Comparison of ENCODE assay signal across 20 cellular contexts in the genomic region with DNA sequence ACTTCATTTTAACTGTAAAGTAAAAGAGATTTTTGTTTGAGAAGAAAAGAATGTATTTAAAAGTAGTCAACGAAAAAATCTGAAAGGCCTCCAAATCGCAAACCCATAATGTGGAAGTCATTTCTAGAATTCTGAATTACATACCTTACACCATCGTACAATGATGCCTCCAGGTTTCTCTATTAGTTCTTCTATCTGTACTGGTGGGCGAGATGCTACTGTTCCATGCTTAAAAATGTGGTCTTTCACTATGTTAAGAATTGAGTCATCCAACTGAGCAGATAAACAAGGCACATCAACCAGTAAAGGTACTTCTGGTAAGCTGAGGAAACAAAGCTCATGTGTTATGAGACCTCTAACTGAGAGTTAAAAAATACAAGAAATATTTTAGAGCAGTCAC. TPM values are rescaled to one million over a fixed set of nuclear protein-coding genes. Genes with fewer than 3 reads are reported as not detected.
DNase-seq lines count a peak whose midpoint lies in the region; ATAC-seq, FAIRE-seq and TF ChIP-seq lines count a peak whose summit lies in the region.
"Had no signal": no experiment of that assay in that cellular context is flagged by ENCODE, and none has a peak within 500 bp of the region (broad histone marks: within the 10 kb centered on the region; RNA-seq: fewer than 3 reads in every experiment).

No MANE protein-coding gene starts in this region.

- TF ChIP-seq POLR2A in GM12878 (IDR thresholded peaks at IDR 0.05; ENCODE audit: low read depth, low read length) = no peak

- H3K27me3 Mint-ChIP-seq in CD8-positive, alpha-beta T cell (ENCODE audit: low read depth) = no peaks in the 10 kb centered on the region
- H3K27me3 Mint-ChIP-seq in T-helper 1 cell treated with Interleukin-12 subunit alpha and Interleukin-12 subunit beta and Interleukin-4 antibody, amounts not matched to agents 30 μg/mL and 1 μg/mL, for 36 hours (ENCODE audit: low read depth) = no peaks in the 10 kb centered on the region

- RAD21 ChIA-PET in GM12878 (lab: Charles Lee; ENCODE audit: unreplicated experiment) = no interaction called here

- H3K4me1 ChIP-seq in CD8-positive, alpha-beta T cell (ENCODE audit: insufficient read depth, low read length) = no peaks in the 10 kb centered on the region
- no peaks in the 10 kb centered on the region for H3K4me1 ChIP-seq in GM12878 (ENCODE audit: control insufficient read depth, insufficient read depth, low read length)
- H3K4me1 ChIP-seq: left ventricle myocardium inferior, right atrium auricular region, transverse colon had no signal

- H3K36me3 Mint-ChIP-seq in CD8-positive, alpha-beta T cell = peaks cover 75% of the 10 kb centered on the region
- H3K36me3 Mint-ChIP-seq in T-helper 1 cell treated with Interleukin-12 subunit alpha and Interleukin-12 subunit beta and Interleukin-4 antibody, amounts not matched to agents 30 μg/mL and 1 μg/mL, for 36 hours (ENCODE audit: low read depth) = peaks cover 34% of the 10 kb centered on the region

- no peak overlapping the region for H3K4me3 ChIP-seq in CD8-positive, alpha-beta T cell (ENCODE audit: low read depth, low read length)
- H3K4me3 ChIP-seq in GM12878 = no peak overlapping the region
- H3K4me3 ChIP-seq: left ventricle myocardium inferior, right atrium auricular region, transverse colon had no signal

- no peak for ATAC-seq in CD8-positive, alpha-beta T cell
- peak; percentile 59 for ATAC-seq in GM12878
- ATAC-seq in GM21515 (IDR thresholded peaks at IDR 0.05; ENCODE audit: unreplicated experiment) = no peak
- no peak for ATAC-seq in left ventricle myocardium superior
- no peak for ATAC-seq in GM18907 (IDR thresholded peaks at IDR 0.05; ENCODE audit: unreplicated experiment)

- DNase-seq in CD8-positive, alpha-beta T cell = no peak
- DNase-seq in GM12878 (ENCODE audit: low read depth, low spot score) (no peak), iPS-NIHi11 (ENCODE audit: low spot score) (no peak), left ventricle myocardium superior (no peak)
- DNase-seq: activated effector memory CD4-positive, alpha-beta T cell treated with anti-CD3 and anti-CD28 coated beads, Interleukin-2, amount 50 U/mL, for 16 hours; COR-L47; head of caudate nucleus; left ventricle myocardium inferior; NCI-H1105; NCI-H2107; NCI-H524 treated with DMSO at 0.1 percent for 48 hours; stimulated activated CD4-positive, alpha-beta T cell treated with anti-CD3 and anti-CD28 coated beads, Interleukin-12 subunit alpha, Interleukin-12 subunit beta, amount 100 ng/mL, for 4 hours; transverse colon had no signal

- no peaks in the 10 kb centered on the region for H3K9me3 Mint-ChIP-seq in CD8-positive, alpha-beta T cell
- no peaks in the 10 kb centered on the region for H3K9me3 Mint-ChIP-seq in T-helper 1 cell treated with Interleukin-12 subunit alpha and Interleukin-12 subunit beta and Interleukin-4 antibody, amounts not matched to agents 30 μg/mL and 1 μg/mL, for 36 hours

- no peaks in the 10 kb centered on the region for H3K79me2 ChIP-seq in GM12878 (ENCODE audit: control insufficient read depth, insufficient read depth, low read length)

- peak overlapping the region; percentile 8 for H3K27ac Mint-ChIP-seq in CD8-positive, alpha-beta T cell
- H3K27ac Mint-ChIP-seq in T-helper 1 cell treated with Interleukin-12 subunit alpha and Interleukin-12 subunit beta and Interleukin-4 antibody, amounts not matched to agents 30 μg/mL and 1 μg/mL, for 36 hours = peak overlapping the region; percentile 69

- H3K4me2 ChIP-seq in GM12878 (ENCODE audit: control insufficient read depth, insufficient read depth) = no peak overlapping the region

- no peak for TF ChIP-seq RAD21 in GM12878 (IDR thresholded peaks at IDR 0.05; ENCODE audit: insufficient read depth, low read depth, low read length)

- H3K9me3 ChIP-seq in CD8-positive, alpha-beta T cell (ENCODE audit: low read length) = no peaks in the 10 kb centered on the region
- no peaks in the 10 kb centered on the region for H3K9me3 ChIP-seq in GM12878 (replicated peaks; ENCODE audit: control insufficient read depth, insufficient read depth, low read length)
- H3K9me3 ChIP-seq: left ventricle myocardium inferior, right atrium auricular region, transverse colon had no signal

- H2AFZ ChIP-seq in GM12878 (ENCODE audit: control insufficient read depth, low read depth, low read length) = no peak overlapping the region

- WGBS in GM12878 (ENCODE audit: insufficient coverage, insufficient replicate concordance, low lambda C conversion rate, missing lambda C conversion rate) = 1% methylated on average over 4 of the region's 4 CpGs

- intact Hi-C loops in CD8-positive, alpha-beta T cell (cut with DNase I, micrococcal nuclease) = no loop called here
- intact Hi-C loops in GM12878 (cut with micrococcal nuclease; ENCODE audit: unreplicated experiment) (no loop called here), left ventricle myocardium superior (cut with micrococcal nuclease) (no loop called here)

- H4K20me1 ChIP-seq in GM12878 (ENCODE audit: control insufficient read depth, insufficient read depth) = no peaks in the 10 kb centered on the region

- POLR2A ChIA-PET in CD8-positive, alpha-beta T cell (lab: Charles Lee) = interaction anchor here (1.0 kb wide), 1 partner anchor 14 kb away, joined by 3 read pairs; no protein-coding TSS in a partner anchor
- POLR2A ChIA-PET in GM12878 (lab: Charles Lee) = interaction anchor here (0.6 kb wide), 1 partner anchor 65 kb away, joined by 4 read pairs; no protein-coding TSS in a partner anchor

- TF ChIP-seq EP300 in GM12878 (IDR thresholded peaks at IDR 0.05; ENCODE audit: borderline replicate concordance in 1 of 2, control insufficient read depth in 1 of 2, low read depth in 2 of 2, low read length in 2 of 2) = no peak

- no peak overlapping the region for H3K9ac ChIP-seq in GM12878 (ENCODE audit: control insufficient read depth, insufficient read depth, low read length)

- H3K27ac ChIP-seq in 22Rv1 (peak overlapping the region; percentile 16; the same call in 1 of the 2 replicates), GM12878 (ENCODE audit: control insufficient read depth, insufficient read depth) (no peak overlapping the region)
- no peak overlapping the region for H3K27ac ChIP-seq in CD8-positive, alpha-beta T cell (ENCODE audit: low read depth, low read length)
- H3K27ac ChIP-seq: left ventricle myocardium inferior, right atrium auricular region, transverse colon had no signal

- CTCF ChIA-PET in CD8-positive, alpha-beta T cell (lab: Charles Lee) = interaction anchor here (1.2 to 2.9 kb wide), 2 partner anchors 9 to 29 kb away, joined by 3 to 10 read pairs; a partner anchor contains a TSS
- CTCF ChIA-PET in GM12878 (lab: Yijun Ruan, JAX) = interaction anchor here (0.9 to 1.4 kb wide), 3 partner anchors 9 to 31 kb away, joined by 3 read pairs; no protein-coding TSS in a partner anchor

- H3K27me3 ChIP-seq in CD8-positive, alpha-beta T cell (ENCODE audit: insufficient read depth, low read length) = no peaks in the 10 kb centered on the region
- no peaks in the 10 kb centered on the region for H3K27me3 ChIP-seq in GM12878 (replicated peaks in 1 of 2; ENCODE audit: control insufficient read depth in 2 of 2, insufficient read depth in 2 of 2, low read length in 1 of 2)
- H3K27me3 ChIP-seq: right atrium auricular region, transverse colon had no signal

- peaks cover 41% of the 10 kb centered on the region for H3K36me3 ChIP-seq in CD8-positive, alpha-beta T cell (ENCODE audit: insufficient read depth, low read length)
- H3K36me3 ChIP-seq in GM12878 (ENCODE audit: control insufficient read depth in 2 of 2, insufficient read depth in 2 of 2, low read length in 1 of 2) = peaks cover 5 to 24% of the 10 kb centered on the region in 2 experiments

- peaks cover 18% of the 10 kb centered on the region for H3K4me1 Mint-ChIP-seq in CD8-positive, alpha-beta T cell (ENCODE audit: low read depth)
- peaks cover 7% of the 10 kb centered on the region for H3K4me1 Mint-ChIP-seq in T-helper 1 cell treated with Interleukin-12 subunit alpha and Interleukin-12 subunit beta and Interleukin-4 antibody, amounts not matched to agents 30 μg/mL and 1 μg/mL, for 36 hours (ENCODE audit: low read depth)

- peak; percentile 88 for FAIRE-seq in GM12878 (lab: Jason Lieb, UNC)
- FAIRE-seq: colon, H1 had no signal

- BruUV-seq in GM12878 (replicated peaks; lab: Mats Ljungman, UMichigan) = no TSS peak

- no peak overlapping the region for H3K4me3 Mint-ChIP-seq in CD8-positive, alpha-beta T cell
- no peak overlapping the region for H3K4me3 Mint-ChIP-seq in T-helper 1 cell treated with Interleukin-12 subunit alpha and Interleukin-12 subunit beta and Interleukin-4 antibody, amounts not matched to agents 30 μg/mL and 1 μg/mL, for 36 hours

- in situ Hi-C loops in GM12878 (cut with MboI) = no loop called here

- no peak for TF ChIP-seq CTCF in 22Rv1 (IDR thresholded peaks at IDR 0.05)
- TF ChIP-seq CTCF in CD8-positive, alpha-beta T cell (IDR thresholded peaks at IDR 0.05) = no peak
- no peak for TF ChIP-seq CTCF in GM12878 (IDR thresholded peaks at IDR 0.05 in 2 of 3, conservative IDR thresholded peaks at IDR 0.05 in 1 of 3; ENCODE audit: control insufficient read depth in 2 of 3, extremely low read depth in 1 of 3, insufficient read depth in 1 of 3, low read depth in 3 of 3, low read length in 3 of 3)

- SMC1A ChIA-PET in GM12878 (lab: Charles Lee; ENCODE audit: uncharacterized antibody, unreplicated experiment) = no interaction called here

RNA-seq across cellular contexts. Expression of a gene that starts 28.5 kb away (rescaled TPM):
- 10 to 100 TPM; 60.5 to 60.7 TPM for total RNA-seq in CD8-positive, alpha-beta T cell
- 22.1 and 23.7 TPM in 2 replicates for total RNA-seq in GM12878 (2013; cell fraction: nucleolus; rRNA removed)
- total RNA-seq in GM12878 (2014; rRNA removed) (26.1 and 29.2 TPM in 2 replicates), GM12878 (2014; rRNA removed; fragmentation: Illumina TruSeq; extraction: Trizol) (28.7 and 30.5 TPM in 2 replicates), GM12878 (2021) (22.0 and 23.4 TPM in 2 replicates), left ventricle myocardium superior (6.1 TPM)
- 14.9 TPM for polyA plus RNA-seq in GM12878 (2011; ENCODE audit: low read depth)
- polyA plus RNA-seq in GM12878 (2011; rRNA removed) (39.2 and 54.3 TPM in 2 replicates), GM12878 (2014; fragmentation: Illumina TruSeq; extraction: Trizol) (27.3 and 38.7 TPM in 2 replicates), GM12878 (2014; fragmentation: Nextera tagmentation; extraction: Ambion mirVana) (10 to 100 TPM; 10.0 to 11.9 TPM), GM12878 (2014; rRNA removed) (18.9 and 21.7 TPM in 2 replicates), GM12878 (2016; fragmentation: Nextera tagmentation; extraction: Ambion mirVana) (10 to 100 TPM; 27.4 to 30.0 TPM)
- polyA plus RNA-seq in GM12878 (2011; cell fraction: cytosol; rRNA removed) = 18.6 and 23.6 TPM in 2 replicates
- polyA plus RNA-seq in GM12878 (2011; cell fraction: nucleus; rRNA removed) = 7.6 and 10.3 TPM in 2 replicates
- polyA plus RNA-seq in GM12878 (2012) = 13.1 and 17.3 TPM in 2 replicates
- 25.8 and 35.8 TPM in 2 replicates for polyA minus RNA-seq in GM12878 (2011; rRNA and poly(A)+ RNA removed)
- polyA minus RNA-seq in GM12878 (2011; cell fraction: cytosol; rRNA and poly(A)+ RNA removed) = 14.2 and 16.0 TPM in 2 replicates
- polyA minus RNA-seq in GM12878 (2011; cell fraction: nucleus; rRNA and poly(A)+ RNA removed) = 4.4 and 5.6 TPM in 2 replicates

RNA-seq across cellular contexts. Expression of a gene that starts 35.8 kb away (rescaled TPM):
- total RNA-seq in CD8-positive, alpha-beta T cell = 1 to 10 TPM; 3.6 to 3.8 TPM
- total RNA-seq in GM12878 (2013; cell fraction: nucleolus; rRNA removed) = 46.9 and 50.4 TPM in 2 replicates
- total RNA-seq in GM12878 (2014; rRNA removed) = 12.8 and 14.1 TPM in 2 replicates
- 16.2 and 17.2 TPM in 2 replicates for total RNA-seq in GM12878 (2014; rRNA removed; fragmentation: Illumina TruSeq; extraction: Trizol)
- 16.0 and 18.0 TPM in 2 replicates for total RNA-seq in GM12878 (2021)
- 2.0 TPM for polyA plus RNA-seq in GM12878 (2011; ENCODE audit: low read depth)
- 12.4 and 24.6 TPM in 2 replicates for polyA plus RNA-seq in GM12878 (2011; rRNA removed)
- polyA plus RNA-seq in GM12878 (2011; cell fraction: cytosol; rRNA removed) = 3.4 and 3.5 TPM in 2 replicates
- polyA plus RNA-seq in GM12878 (2011; cell fraction: nucleus; rRNA removed) = 14.2 and 14.6 TPM in 2 replicates
- 3.7 and 5.9 TPM in 2 replicates for polyA plus RNA-seq in GM12878 (2012)
- 13.6 and 16.6 TPM in 2 replicates for polyA plus RNA-seq in GM12878 (2014; fragmentation: Illumina TruSeq; extraction: Trizol)
- 1 to 10 TPM; 3.8 to 4.1 TPM for polyA plus RNA-seq in GM12878 (2014; fragmentation: Nextera tagmentation; extraction: Ambion mirVana)
- 7.3 and 10.3 TPM in 2 replicates for polyA plus RNA-seq in GM12878 (2014; rRNA removed)
- polyA plus RNA-seq in GM12878 (2016; fragmentation: Nextera tagmentation; extraction: Ambion mirVana) = 10 to 100 TPM; 18.2 to 19.7 TPM
- 7.2 and 8.2 TPM in 2 replicates for polyA minus RNA-seq in GM12878 (2011; rRNA and poly(A)+ RNA removed)
- polyA minus RNA-seq in GM12878 (2011; cell fraction: cytosol; rRNA and poly(A)+ RNA removed) = 8.0 and 9.3 TPM in 2 replicates
- 15.5 and 23.7 TPM in 2 replicates for polyA minus RNA-seq in GM12878 (2011; cell fraction: nucleus; rRNA and poly(A)+ RNA removed)
- 0.50 TPM for total RNA-seq in left ventricle myocardium superior
